In the genomic region with DNA sequence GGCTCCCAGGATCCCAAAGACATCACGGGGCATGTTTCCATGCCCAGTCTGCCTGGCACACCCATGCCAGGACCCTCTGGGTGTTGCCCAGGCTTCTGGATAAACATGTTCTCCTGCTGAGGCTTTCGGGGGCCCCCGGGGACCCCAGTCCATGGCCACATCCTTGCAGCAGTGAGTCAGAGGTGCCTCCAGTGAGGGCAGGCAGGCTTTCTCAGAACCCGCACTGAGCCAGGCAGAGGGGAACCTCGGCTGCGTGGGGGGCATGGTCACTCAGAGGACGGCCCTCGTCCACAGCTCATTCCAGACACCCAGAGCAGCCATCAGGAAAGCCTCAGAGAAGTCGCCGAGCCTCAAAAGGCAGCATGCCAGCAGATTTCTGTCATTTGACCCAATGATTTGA, we compare ENCODE assay signal across 29 cellular contexts. TPM values are rescaled to one million over a fixed set of nuclear protein-coding genes. Genes with fewer than 3 reads are reported as not detected.
"Had no signal": no experiment of that assay in that cellular context is flagged by ENCODE, and none has a peak within 500 bp of the region (broad histone marks: within the 10 kb centered on the region; RNA-seq: fewer than 3 reads in every experiment).

No MANE protein-coding gene starts in this region.

- H3K4me3 ChIP-seq: colonic mucosa, esophagus squamous epithelium, gastroesophageal sphincter had no signal

- H3K36me3 Mint-ChIP-seq: activated naive CD4-positive, alpha-beta T cell treated with anti-CD3 and anti-CD28 coated beads, Interleukin-2, amount 50 U/mL, for 24 hours; activated naive CD8-positive, alpha-beta T cell treated with anti-CD3 and anti-CD28 coated beads for 36 hours had no signal

- H3K27ac ChIP-seq: colonic mucosa, epithelial cell of prostate, esophagus squamous epithelium, gastroesophageal sphincter had no signal

- H3K4me1 Mint-ChIP-seq: activated B cell treated with CpG ODN at 0.5 μM for 24 hours; activated naive CD4-positive, alpha-beta T cell treated with anti-CD3 and anti-CD28 coated beads, Interleukin-2, amount 50 U/mL, for 24 hours; activated naive CD8-positive, alpha-beta T cell treated with anti-CD3 and anti-CD28 coated beads for 36 hours; activated T-helper 17 cell treated with anti-CD3 and anti-CD28 coated beads, Interleukin-2, amount 50 U/mL, for 72 hours had no signal

- H3K4me1 ChIP-seq: colonic mucosa, gastroesophageal sphincter had no signal

- H3K27ac Mint-ChIP-seq: activated B cell treated with CpG ODN at 0.5 μM for 24 hours; activated CD8-positive, alpha-beta T cell treated with anti-CD3 and anti-CD28 coated beads for 36 hours; activated naive CD4-positive, alpha-beta T cell treated with anti-CD3 and anti-CD28 coated beads, Interleukin-2, amount 50 U/mL, for 24 hours; activated naive CD8-positive, alpha-beta T cell treated with anti-CD3 and anti-CD28 coated beads for 36 hours; activated T-helper 17 cell treated with anti-CD3 and anti-CD28 coated beads, Interleukin-2, amount 50 U/mL, for 72 hours; T-helper 17 cell; T-helper 2 cell treated with Interferon-gamma antibody and Interleukin-4, amounts not matched to agents 5 μg/mL and 100 μg/mL, for 36 hours had no signal

- H3K36me3 ChIP-seq: colonic mucosa, gastroesophageal sphincter, WERI-Rb-1 had no signal

- DNase-seq: activated B cell treated with CpG ODN at 0.5 μM for 24 hours; activated CD4-positive, alpha-beta T cell treated with anti-CD3 and anti-CD28 coated beads for 48 hours; activated CD4-positive, alpha-beta T cell treated with anti-CD3 and anti-CD28 coated beads, Interleukin-2, amount 50 U/mL, for 1 hour; activated CD4-positive, alpha-beta T cell treated with anti-CD3 and anti-CD28 coated beads, Interleukin-2, amount 50 U/mL, for 48 hours; activated CD8-positive, alpha-beta memory T cell treated with anti-CD3 and anti-CD28 coated beads for 24 hours; activated CD8-positive, alpha-beta T cell treated with anti-CD3 and anti-CD28 coated beads for 36 hours; activated effector memory CD4-positive, alpha-beta T cell treated with Interleukin-2 at 50 U/mL for 16 hours; activated gamma-delta T cell treated with Interleukin-2 at 50 U/mL for 16 hours; activated naive CD4-positive, alpha-beta T cell treated with Interleukin-2 at 50 U/mL for 16 hours; activated naive CD8-positive, alpha-beta T cell treated with anti-CD3 and anti-CD28 coated beads for 36 hours; activated T-cell treated with anti-CD3 and anti-CD28 coated beads, Interleukin-2, amount 50 U/mL, for 4 hours; amniotic stem cell; central memory CD4-positive, alpha-beta T cell; cerebellar nuclear complex; colonic mucosa; effector CD8-positive, alpha-beta T cell; esophagus squamous epithelium; foreskin melanocyte; T-helper 1 cell; T-helper 17 cell; T1000; WERI-Rb-1 had no signal

- ATAC-seq: activated CD4-positive, CD25-positive, alpha-beta regulatory T cell treated with anti-CD3 and anti-CD28 coated beads, Interleukin-2, amount 50 U/mL, for 24 hours; activated CD8-positive, alpha-beta T cell treated with anti-CD3 and anti-CD28 coated beads for 36 hours; activated T-cell treated with anti-CD3 and anti-CD28 coated beads, Interleukin-2, amount 50 U/mL, for 4 hours; activated T-helper 17 cell treated with anti-CD3 and anti-CD28 coated beads, Interleukin-2, amount 50 U/mL, for 72 hours; gastroesophageal sphincter; T-helper 17 cell had no signal

- H3K4me3 Mint-ChIP-seq: activated B cell treated with CpG ODN at 0.5 μM for 24 hours; activated CD8-positive, alpha-beta T cell treated with anti-CD3 and anti-CD28 coated beads for 36 hours; activated naive CD4-positive, alpha-beta T cell treated with anti-CD3 and anti-CD28 coated beads, Interleukin-2, amount 50 U/mL, for 24 hours; activated naive CD8-positive, alpha-beta T cell treated with anti-CD3 and anti-CD28 coated beads for 36 hours; activated T-cell treated with anti-CD3 and anti-CD28 coated beads, Interleukin-2, amount 50 U/mL, for 4 hours; activated T-helper 17 cell treated with anti-CD3 and anti-CD28 coated beads, Interleukin-2, amount 50 U/mL, for 72 hours; T-helper 17 cell; T-helper 2 cell treated with Interferon-gamma antibody and Interleukin-4, amounts not matched to agents 5 μg/mL and 100 μg/mL, for 36 hours had no signal

- H3K9me3 ChIP-seq: colonic mucosa, esophagus squamous epithelium had no signal

- H3K27me3 Mint-ChIP-seq: activated naive CD4-positive, alpha-beta T cell treated with anti-CD3 and anti-CD28 coated beads, Interleukin-2, amount 50 U/mL, for 24 hours had no signal

- H3K27me3 ChIP-seq: colonic mucosa had no signal

- H3K9me3 Mint-ChIP-seq: activated naive CD4-positive, alpha-beta T cell treated with anti-CD3 and anti-CD28 coated beads, Interleukin-2, amount 50 U/mL, for 24 hours; activated naive CD8-positive, alpha-beta T cell treated with anti-CD3 and anti-CD28 coated beads for 36 hours; activated T-helper 17 cell treated with anti-CD3 and anti-CD28 coated beads, Interleukin-2, amount 50 U/mL, for 72 hours; T-helper 2 cell treated with Interferon-gamma antibody and Interleukin-4, amounts not matched to agents 5 μg/mL and 100 μg/mL, for 36 hours had no signal

RNA-seq across cellular contexts. Expression of gene PPP2R2C, which starts 54.9 kb away (rescaled TPM):
- total RNA-seq: activated B cell treated with CpG ODN at 0.5 μM for 24 hours; activated CD8-positive, alpha-beta T cell treated with anti-CD3 and anti-CD28 coated beads for 36 hours; activated naive CD8-positive, alpha-beta T cell treated with anti-CD3 and anti-CD28 coated beads for 36 hours; activated T-cell treated with anti-CD3 and anti-CD28 coated beads, Interleukin-2, amount 50 U/mL, for 4 hours; activated T-helper 17 cell treated with anti-CD3 and anti-CD28 coated beads, Interleukin-2, amount 50 U/mL, for 72 hours; fibroblast of villous mesenchyme; T-helper 17 cell had no signal
